In genomic region chr7:96499532-96499931, GRCh38 we compare ENCODE assay signal across 21 cellular contexts.
DNase-seq lines count a peak whose midpoint lies in the region; ATAC-seq and TF ChIP-seq lines count a peak whose summit lies in the region.
"Had no signal": no experiment of that assay in that cellular context is flagged by ENCODE, and none has a peak within 500 bp of the region (broad histone marks: within the 10 kb centered on the region; RNA-seq: fewer than 3 reads in every experiment).

No MANE protein-coding gene starts in this region.

- H3K36me3 ChIP-seq in PC-3 (ENCODE audit: low read depth, low read length) (no peaks in the 10 kb centered on the region), aorta (ENCODE audit: control insufficient read depth in 1 of 2, insufficient read depth in 2 of 2, low read length in 1 of 2) (no peaks in the 10 kb centered on the region)

- no peaks in the 10 kb centered on the region for H3F3A ChIP-seq in PC-3 (ENCODE audit: low read length, unreplicated experiment)

- H3K9me3 ChIP-seq in PC-3 (ENCODE audit: low read length): no peaks in the 10 kb centered on the region
- no peaks in the 10 kb centered on the region for H3K9me3 ChIP-seq in aorta (ENCODE audit: control insufficient read depth, low read length)

- no peaks in the 10 kb centered on the region for H3K9me2 ChIP-seq in PC-3 (replicated peaks; ENCODE audit: low read length)

- H2AFZ ChIP-seq in PC-3 (ENCODE audit: low read length): no peak overlapping the region

- H3K4me3 ChIP-seq in PC-3 (ENCODE audit: low read length): no peak overlapping the region
- H3K4me3 ChIP-seq in aorta (ENCODE audit: low read length in 2 of 2): no peak overlapping the region

- H3K4me1 ChIP-seq in PC-3 (ENCODE audit: insufficient read depth, low read length) (peaks cover 10% of the 10 kb centered on the region), aorta (ENCODE audit: control insufficient read depth in 1 of 2, insufficient read depth in 2 of 2, low read length in 2 of 2) (no peaks in the 10 kb centered on the region)

- CTCF ChIA-PET in PC-3 (lab: Charles Lee): no interaction called here
- CTCF ChIA-PET in HEK293T (lab: Yijun Ruan, JAX): no interaction called here

- no peak overlapping the region for H3K27ac ChIP-seq in PC-3 (ENCODE audit: low read length)
- H3K27ac ChIP-seq in aorta (ENCODE audit: low read depth in 1 of 2, low read length in 2 of 2): no peak overlapping the region
- H3K27ac ChIP-seq: 22Rv1, C4-2B, KMS-11 had no signal

- no peaks in the 10 kb centered on the region for H3K27me3 ChIP-seq in PC-3 (ENCODE audit: low read length)
- H3K27me3 ChIP-seq in aorta (ENCODE audit: control insufficient read depth in 1 of 2, insufficient read depth in 2 of 2, low read length in 1 of 2): no peaks in the 10 kb centered on the region

- no peaks in the 10 kb centered on the region for H4K20me1 ChIP-seq in PC-3 (ENCODE audit: low read length)

- no peak for TF ChIP-seq CTCF in PC-3 (conservative IDR thresholded peaks at IDR 0.05; ENCODE audit: low read depth, low read length)

- no peak overlapping the region for H3K4me2 ChIP-seq in PC-3 (ENCODE audit: low read length)
- H3K4me2 ChIP-seq: KMS-11 had no signal

- intact Hi-C loops in PC-3 (cut with micrococcal nuclease): no loop called here
- intact Hi-C loops in aorta (cut with DNase I): no loop called here

- no peak for ATAC-seq in PC-3
- no peak for ATAC-seq in aorta (ENCODE audit: low FRiP score)

- no TSS peak for BruUV-seq in PC-3 (replicated peaks; lab: Mats Ljungman, UMichigan)

- no peaks in the 10 kb centered on the region for H3K79me2 ChIP-seq in PC-3 (ENCODE audit: low read length)

- 33% methylated on average over 3 of the region's 3 CpGs for WGBS in aorta, 2 donors

- H3K9ac ChIP-seq in PC-3 (ENCODE audit: low read length): no peak overlapping the region
- H3K9ac ChIP-seq: KMS-11 had no signal

- POLR2A ChIA-PET in PC-3 (lab: Charles Lee; ENCODE audit: unreplicated experiment): no interaction called here
- POLR2A ChIA-PET in HEK293T (lab: Yijun Ruan, JAX): no interaction called here

- DNase-seq in NCI-H1092 treated with DMSO at 0.1 percent for 48 hours (lab: John Stamatoyannopoulos, UW): peak; percentile 28
- no peak for DNase-seq in NCI-H1092 (lab: John Stamatoyannopoulos, UW)
- peak; percentile 74 for DNase-seq in DMS153 treated with DMSO at 0.1 percent for 48 hours (lab: John Stamatoyannopoulos, UW; ENCODE audit: unreplicated experiment)
- peak; percentile 54 for DNase-seq in NCI-H69 (lab: John Stamatoyannopoulos, UW)
- peak; percentile 20 for DNase-seq in fibroblast of peridontal ligament (ENCODE audit: extremely low read depth)
- no peak for DNase-seq in PC-3
- DNase-seq in aorta: no peak
- no peak for DNase-seq in HEK293T (ENCODE audit: extremely low spot score)
- DNase-seq: AML-193, GF-D8, GOT3, MV-4-11, NCI-H1417 treated with DMSO at 0.1 percent for 48 hours, NCI-H187 treated with DMSO at 0.1 percent for 48 hours, NCI-H524 treated with DMSO at 0.1 percent for 48 hours, OCI-M1, SIG-M5, T-helper 1 cell had no signal

TF ChIP-seq in HEK293T, 16 proteins besides CTCF, POLR2A, EP300 and RAD21:
- no peak for TF ChIP-seq LEF1 (IDR thresholded peaks at IDR 0.05; ENCODE audit: borderline replicate concordance)
- no peak for TF ChIP-seq L3MBTL2 (conservative IDR thresholded peaks at IDR 0.05)
- TF ChIP-seq CTBP1 (IDR thresholded peaks at IDR 0.05; ENCODE audit: borderline replicate concordance): no peak
- no peak for TF ChIP-seq NFRKB (IDR thresholded peaks at IDR 0.05)
- no peak for TF ChIP-seq FOXA1 (IDR thresholded peaks at IDR 0.05)

Comparison
In these comparisons a context has a peak if more than half of its experiments do, and no peak if none do; other contexts are left out.
1. DNase-seq: peak in NCI-H1092 treated with DMSO at 0.1 percent for 48 hours (single experiment), DMS153 treated with DMSO at 0.1 percent for 48 hours (single experiment), NCI-H69 (single experiment) and fibroblast of peridontal ligament (single experiment); none in NCI-H1092 (single experiment), PC-3 (single experiment), aorta (0 of 2) and HEK293T (single experiment).